27 cellular contexts compared by ENCODE assay signal in the genomic region with DNA sequence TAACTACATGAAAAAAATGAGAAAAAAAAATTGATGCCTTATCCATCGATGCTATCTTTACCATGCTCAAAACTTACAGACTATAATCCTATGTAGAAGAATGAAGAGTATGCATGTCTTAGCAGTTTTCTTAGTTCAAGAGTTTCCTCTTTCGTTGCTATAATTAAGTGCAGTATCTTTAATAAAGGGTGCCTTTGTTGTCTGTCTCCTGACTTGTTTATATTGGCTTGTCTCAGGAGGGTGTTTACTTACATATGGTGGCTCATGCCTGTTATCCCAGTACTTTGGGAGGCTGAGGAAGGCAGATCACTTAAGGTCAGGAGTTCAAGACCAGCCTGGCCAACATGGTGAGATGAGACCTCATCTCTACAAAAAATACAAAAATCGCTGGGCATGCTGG.
"Had no signal": no experiment of that assay in that cellular context is flagged by ENCODE, and none has a peak within 500 bp of the region (broad histone marks: within the 10 kb centered on the region; RNA-seq: fewer than 3 reads in every experiment).

No MANE protein-coding gene starts in this region.

- H3K4me1 ChIP-seq: neural progenitor cell, parathyroid adenoma, psoas muscle, right lobe of liver, sigmoid colon, thyroid gland, upper lobe of left lung, vagina had no signal

- H3K36me3 ChIP-seq: neural progenitor cell, ovary, right lobe of liver, thoracic aorta, thyroid gland had no signal

- DNase-seq: occipital lobe; ovary; posterior cingulate gyrus; psoas muscle; right cardiac atrium; right lobe of liver; sigmoid colon; small intestine; stimulated activated CD4-positive, alpha-beta T cell treated with anti-CD3 and anti-CD28 coated beads, Interleukin-15, amount 100 ng/mL, for 24 hours; stimulated activated CD4-positive, alpha-beta T cell treated with anti-CD3 and anti-CD28 coated beads, Interleukin-2, amount 100 ng/mL, for 24 hours; stimulated activated CD4-positive, alpha-beta T cell treated with anti-CD3 and anti-CD28 coated beads, Interleukin-2, amount 100 ng/mL, for 48 hours; stimulated activated CD4-positive, alpha-beta T cell treated with anti-CD3 and anti-CD28 coated beads, Interleukin-4, amount 100 ng/mL, for 24 hours; stimulated activated naive B cell treated with anti-CD40 and anti-IgM and Interleukin-4, amounts not matched to agents 10 μg/mL and 1 μg/mL and 100 μg/mL, for 72 hours; stimulated activated naive CD4-positive, alpha-beta T cell treated with Interleukin-2 at 50 U/mL for 16 hours; stomach; thyroid gland; trophoblast cell; upper lobe of left lung had no signal

- H3K27ac ChIP-seq: neural progenitor cell, ovary, parathyroid adenoma, psoas muscle, right lobe of liver, sigmoid colon, stomach, thoracic aorta, thyroid gland, tibial nerve, upper lobe of left lung, vagina had no signal

- H3K27me3 Mint-ChIP-seq: progenitor cell of endocrine pancreas; stimulated activated naive B cell treated with anti-CD40 and anti-IgM and Interleukin-4, amounts not matched to agents 10 μg/mL and 1 μg/mL and 100 μg/mL, for 72 hours; stimulated activated naive CD8-positive, alpha-beta T cell treated with anti-CD3 and anti-CD28 coated beads, Interleukin-15, Interleukin-2, amounts not matched to agents 100 ng/mL and 50 ng/mL, for 24 hours had no signal

- H3K9me3 Mint-ChIP-seq: neural progenitor cell; stimulated activated effector memory CD8-positive, alpha-beta T cell treated with anti-CD3 and anti-CD28 coated beads, Interleukin-12 subunit alpha, Interleukin-12 subunit beta, amount 100 ng/mL, for 72 hours; stimulated activated naive B cell treated with anti-CD40 and anti-IgM and Interleukin-4, amounts not matched to agents 10 μg/mL and 1 μg/mL and 100 μg/mL, for 72 hours; stimulated activated naive CD8-positive, alpha-beta T cell treated with anti-CD3 and anti-CD28 coated beads, Interleukin-15, Interleukin-2, amounts not matched to agents 100 ng/mL and 50 ng/mL, for 24 hours had no signal

- H3K4me3 Mint-ChIP-seq: nephron; neural progenitor cell; stimulated activated effector memory CD8-positive, alpha-beta T cell treated with anti-CD3 and anti-CD28 coated beads, Interleukin-12 subunit alpha, Interleukin-12 subunit beta, amount 100 ng/mL, for 72 hours; stimulated activated naive B cell treated with anti-CD40 and anti-IgM and Interleukin-4, amounts not matched to agents 10 μg/mL and 1 μg/mL and 100 μg/mL, for 72 hours; stimulated activated naive CD8-positive, alpha-beta T cell treated with anti-CD3 and anti-CD28 coated beads, Interleukin-15, Interleukin-2, amounts not matched to agents 100 ng/mL and 50 ng/mL, for 24 hours had no signal

- H3K27ac Mint-ChIP-seq: nephron; neural progenitor cell; progenitor cell of endocrine pancreas; stimulated activated effector memory CD8-positive, alpha-beta T cell treated with anti-CD3 and anti-CD28 coated beads, Interleukin-12 subunit alpha, Interleukin-12 subunit beta, amount 100 ng/mL, for 72 hours; stimulated activated naive B cell treated with anti-CD40 and anti-IgM and Interleukin-4, amounts not matched to agents 10 μg/mL and 1 μg/mL and 100 μg/mL, for 72 hours; stimulated activated naive CD8-positive, alpha-beta T cell treated with anti-CD3 and anti-CD28 coated beads, Interleukin-15, Interleukin-2, amounts not matched to agents 100 ng/mL and 50 ng/mL, for 24 hours had no signal

- H3K4me1 Mint-ChIP-seq: nephron; neural progenitor cell; stimulated activated effector memory CD8-positive, alpha-beta T cell treated with anti-CD3 and anti-CD28 coated beads, Interleukin-12 subunit alpha, Interleukin-12 subunit beta, amount 100 ng/mL, for 72 hours had no signal

- H3K27me3 ChIP-seq: neural progenitor cell, ovary, right lobe of liver, sigmoid colon, stomach, thyroid gland, tibial nerve, upper lobe of left lung, vagina had no signal

- H3K9me3 ChIP-seq: ovary, psoas muscle, right lobe of liver, thoracic aorta, thyroid gland, tibial nerve, upper lobe of left lung, vagina had no signal

- H3K4me3 ChIP-seq: neural progenitor cell, ovary, psoas muscle, right lobe of liver, sigmoid colon, stomach, thoracic aorta, thyroid gland, tibial nerve, upper lobe of left lung, vagina had no signal

- ATAC-seq: psoas muscle; right cardiac atrium; right lobe of liver; stimulated activated effector memory CD8-positive, alpha-beta T cell treated with anti-CD3 and anti-CD28 coated beads, Interleukin-12 subunit alpha, Interleukin-12 subunit beta, amount 100 ng/mL, for 72 hours; stimulated activated naive B cell treated with anti-CD40 and anti-IgM and Interleukin-4, amounts not matched to agents 10 μg/mL and 1 μg/mL and 100 μg/mL, for 72 hours had no signal
